In genomic region chr2:142617461-142617860, GRCh38 we compare ENCODE assay signal across 8 cellular contexts.
"Had no signal": no experiment of that assay in that cellular context is flagged by ENCODE, and none has a peak within 500 bp of the region (broad histone marks: within the 10 kb centered on the region; RNA-seq: fewer than 3 reads in every experiment).

No MANE protein-coding gene starts in this region.

- FAIRE-seq: G401.6, GM12878, GM12891, GM12892, GM18507, GM19239 had no signal

- DNase-seq: GDM1, GF-D8 had no signal

- ATAC-seq: GM12878 had no signal

- H3K4me3 ChIP-seq: GM12878 had no signal
